ENCODE assay signal across 8 cellular contexts in genomic region chr10:31926765-31927596, GRCh38. TPM values are rescaled to one million over a fixed set of nuclear protein-coding genes. Genes with fewer than 3 reads are reported as not detected.
A peak's percentile ranks its signal among the peaks of the same experiment; 100 is the strongest.
DNase-seq lines count a peak whose midpoint lies in the region; ATAC-seq and TF ChIP-seq lines count a peak whose summit lies in the region.

No MANE protein-coding gene starts in this region.

- peak overlapping the region; percentile 82 for H3K27ac Mint-ChIP-seq in CD4-positive, alpha-beta T cell

- CTCF ChIA-PET in CD4-positive, alpha-beta T cell (lab: Charles Lee) = no interaction called here

- ATAC-seq in CD4-positive, alpha-beta T cell (ENCODE audit: poor library complexity) = no peak
- no peak for ATAC-seq in GM21360 (IDR thresholded peaks at IDR 0.05; ENCODE audit: unreplicated experiment)
- ATAC-seq in HG03095 (IDR thresholded peaks at IDR 0.05; ENCODE audit: unreplicated experiment) = no peak
- no peak for ATAC-seq in GM18502 (IDR thresholded peaks at IDR 0.05; ENCODE audit: poor library complexity, unreplicated experiment)

- H3K4me3 ChIP-seq in cardiac fibroblast (replicated peaks in 1 of 2; ENCODE audit: low read depth in 2 of 2, low read length in 2 of 2) (peak overlapping the region; percentile 79 to 83), mucosa of stomach (ENCODE audit: low read length) (peak overlapping the region; percentile 71)

- H3K27ac ChIP-seq in CD4-positive, alpha-beta T cell (ENCODE audit: low read depth, low read length) = peak overlapping the region; percentile 49
- H3K27ac ChIP-seq in KOPT-K1 (ENCODE audit: low read depth, low read length, poor library complexity, severe bottlenecking) = peak overlapping the region; percentile 84

- H3K9ac ChIP-seq in mucosa of stomach (ENCODE audit: low read length) = peak overlapping the region; percentile 76

- H3K9me3 Mint-ChIP-seq in CD4-positive, alpha-beta T cell = no peaks in the 10 kb centered on the region

- H3K4me1 ChIP-seq in mucosa of stomach (ENCODE audit: control insufficient read depth, insufficient read depth, low read length) = peaks cover 17% of the 10 kb centered on the region

- H3K9me3 ChIP-seq in CD4-positive, alpha-beta T cell (ENCODE audit: control insufficient read depth, low read length) = no peaks in the 10 kb centered on the region
- H3K9me3 ChIP-seq in KOPT-K1 (ENCODE audit: insufficient read depth, low read length, poor library complexity, severe bottlenecking) = peaks cover 5% of the 10 kb centered on the region
- H3K9me3 ChIP-seq in mucosa of stomach (ENCODE audit: control insufficient read depth, low read length) = no peaks in the 10 kb centered on the region

- intact Hi-C loops in CD4-positive, alpha-beta T cell (cut with DNase I, micrococcal nuclease) = loop anchor here (2.0 to 10.0 kb wide), 9 partner anchors 45 to 1208 kb away; partner anchors contain the start of genes CCDC7 (in 1 of the 2), EPC1 (in 1 of the 2) and KIF5B (in 1 of the 2)

- in situ Hi-C loops in GM13976 (cut with MboI; ENCODE audit: low sequenced_read_pairs, unreplicated experiment) = no loop called here

- no peaks in the 10 kb centered on the region for H3K27me3 ChIP-seq in CD4-positive, alpha-beta T cell (ENCODE audit: control insufficient read depth, insufficient read depth, low read length)
- no peaks in the 10 kb centered on the region for H3K27me3 ChIP-seq in mucosa of stomach (ENCODE audit: control insufficient read depth, insufficient read depth, low read length)

- H3K36me3 ChIP-seq in KOPT-K1 (ENCODE audit: insufficient read depth, low read length) = no peaks in the 10 kb centered on the region
- H3K36me3 ChIP-seq in mucosa of stomach (ENCODE audit: control insufficient read depth, insufficient read depth, low read length) = no peaks in the 10 kb centered on the region

- H3K36me3 Mint-ChIP-seq in CD4-positive, alpha-beta T cell (ENCODE audit: low read depth) = peaks cover 16% of the 10 kb centered on the region

- TF ChIP-seq CTCF in CD4-positive, alpha-beta T cell (IDR thresholded peaks at IDR 0.05) = no peak
- TF ChIP-seq CTCF in cardiac fibroblast (IDR thresholded peaks at IDR 0.05; ENCODE audit: low read depth, low read length) (no peak), GM13976 (IDR thresholded peaks at IDR 0.05; ENCODE audit: borderline replicate concordance, control extremely low read depth, extremely low read depth, insufficient read depth, missing control alignments) (no peak)

- peak overlapping the region; percentile 97 for H3K4me3 Mint-ChIP-seq in CD4-positive, alpha-beta T cell

- DNase-seq in CD4-positive, alpha-beta T cell = no peak
- no peak for DNase-seq in cardiac fibroblast (ENCODE audit: low read depth in 2 of 2)
- DNase-seq in GM13976 (ENCODE audit: low spot score) = no peak

- no peaks in the 10 kb centered on the region for H3K27me3 Mint-ChIP-seq in CD4-positive, alpha-beta T cell

- H3K4me1 Mint-ChIP-seq in CD4-positive, alpha-beta T cell (ENCODE audit: low read depth) = peaks cover 71% of the 10 kb centered on the region

- POLR2A ChIA-PET in CD4-positive, alpha-beta T cell (lab: Charles Lee) = interaction anchor here (0.8 to 1.0 kb wide), 3 partner anchors 43 to 65 kb away, joined by 3 to 4 read pairs (median 3); no protein-coding TSS in a partner anchor

RNA-seq across cellular contexts. Expression of gene ARHGAP12, which starts 1.6 kb away (rescaled TPM):
- 10 to 100 TPM; 40.3 to 41.1 TPM for total RNA-seq in CD4-positive, alpha-beta T cell
